Comparison of ENCODE assay signal across 1 cellular context in genomic region chr2:241641631-241642030, GRCh38.
TF ChIP-seq lines count a peak whose summit lies in the region.

No MANE protein-coding gene starts in this region.

TF ChIP-seq in HepG2, 621 proteins besides CTCF, POLR2A, EP300 and RAD21 (continued from another document and continues in another):
- no peak for TF ChIP-seq STAT6 (CRISPR knock-in tag; IDR thresholded peaks at IDR 0.05; ENCODE audit: borderline replicate concordance)
- TF ChIP-seq ZFP36 (IDR thresholded peaks at IDR 0.05; ENCODE audit: borderline replicate concordance, low read depth, low read length, partially characterized antibody) = no peak
- no peak for TF ChIP-seq ZNF597 (CRISPR knock-in tag; IDR thresholded peaks at IDR 0.05)
- TF ChIP-seq FOSL2 (CRISPR knock-in tag; IDR thresholded peaks at IDR 0.05) = peak; percentile 31; the same call in 1 of the 2 replicates
- TF ChIP-seq ZNF331 (CRISPR knock-in tag; IDR thresholded peaks at IDR 0.05) = no peak
- TF ChIP-seq GABPA (IDR thresholded peaks at IDR 0.05; ENCODE audit: low read depth, low read length) = no peak
- TF ChIP-seq GABPA (CRISPR knock-in tag; IDR thresholded peaks at IDR 0.05; ENCODE audit: low read depth) = no peak
- TF ChIP-seq ZZZ3 (CRISPR knock-in tag; IDR thresholded peaks at IDR 0.05; ENCODE audit: borderline replicate concordance) = no peak
- TF ChIP-seq ZMAT3 (CRISPR knock-in tag; conservative IDR thresholded peaks at IDR 0.05) = no peak
- no peak for TF ChIP-seq SP2 (CRISPR knock-in tag; IDR thresholded peaks at IDR 0.05)
- TF ChIP-seq CBFB (CRISPR knock-in tag; IDR thresholded peaks at IDR 0.05) = no peak
- TF ChIP-seq MAF1 (CRISPR knock-in tag; IDR thresholded peaks at IDR 0.05; ENCODE audit: borderline replicate concordance) = no peak
- TF ChIP-seq ATAD3A (CRISPR knock-in tag; IDR thresholded peaks at IDR 0.05) = no peak
- no peak for TF ChIP-seq SOX13 (IDR thresholded peaks at IDR 0.05)
- no peak for TF ChIP-seq SOX13 (CRISPR knock-in tag; conservative IDR thresholded peaks at IDR 0.05 in 1 of 2, IDR thresholded peaks at IDR 0.05 in 1 of 2)
- TF ChIP-seq ZNF678 (CRISPR knock-in tag; IDR thresholded peaks at IDR 0.05) = no peak
- TF ChIP-seq ELF1 (CRISPR knock-in tag; IDR thresholded peaks at IDR 0.05) = no peak
- TF ChIP-seq MAFK (conservative IDR thresholded peaks at IDR 0.05 in 1 of 2, IDR thresholded peaks at IDR 0.05 in 1 of 2; ENCODE audit: low read length in 2 of 2) = no peak
- no peak for TF ChIP-seq ATF1 (CRISPR knock-in tag; IDR thresholded peaks at IDR 0.05)
- TF ChIP-seq ZBTB10 (CRISPR knock-in tag; IDR thresholded peaks at IDR 0.05; ENCODE audit: borderline replicate concordance) = no peak
- TF ChIP-seq E2F1 (CRISPR knock-in tag; IDR thresholded peaks at IDR 0.05) = no peak
- peak; percentile 19; the same call in 1 of the 2 replicates for TF ChIP-seq MED1 (CRISPR knock-in tag; IDR thresholded peaks at IDR 0.05)
- TF ChIP-seq TP53 (CRISPR knock-in tag; conservative IDR thresholded peaks at IDR 0.05) = no peak
- TF ChIP-seq ZNF547 (CRISPR knock-in tag; IDR thresholded peaks at IDR 0.05) = 0 out of 2 replicates have a peak, but pooled peaks have one; percentile 40
- no peak for TF ChIP-seq ZNF367 (CRISPR knock-in tag; IDR thresholded peaks at IDR 0.05; ENCODE audit: borderline replicate concordance)
- TF ChIP-seq NR2F1 (CRISPR knock-in tag; IDR thresholded peaks at IDR 0.05) = 0 out of 4 replicates have a peak, but pooled peaks of 1 of the 2 experiments have one; percentile 53
- TF ChIP-seq, protein P1, sequence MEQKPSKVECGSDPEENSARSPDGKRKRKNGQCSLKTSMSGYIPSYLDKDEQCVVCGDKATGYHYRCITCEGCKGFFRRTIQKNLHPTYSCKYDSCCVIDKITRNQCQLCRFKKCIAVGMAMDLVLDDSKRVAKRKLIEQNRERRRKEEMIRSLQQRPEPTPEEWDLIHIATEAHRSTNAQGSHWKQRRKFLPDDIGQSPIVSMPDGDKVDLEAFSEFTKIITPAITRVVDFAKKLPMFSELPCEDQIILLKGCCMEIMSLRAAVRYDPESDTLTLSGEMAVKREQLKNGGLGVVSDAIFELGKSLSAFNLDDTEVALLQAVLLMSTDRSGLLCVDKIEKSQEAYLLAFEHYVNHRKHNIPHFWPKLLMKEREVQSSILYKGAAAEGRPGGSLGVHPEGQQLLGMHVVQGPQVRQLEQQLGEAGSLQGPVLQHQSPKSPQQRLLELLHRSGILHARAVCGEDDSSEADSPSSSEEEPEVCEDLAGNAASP (CRISPR knock-in tag; IDR thresholded peaks at IDR 0.05; ENCODE audit: borderline replicate concordance) = no peak
- TF ChIP-seq, protein P2, sequence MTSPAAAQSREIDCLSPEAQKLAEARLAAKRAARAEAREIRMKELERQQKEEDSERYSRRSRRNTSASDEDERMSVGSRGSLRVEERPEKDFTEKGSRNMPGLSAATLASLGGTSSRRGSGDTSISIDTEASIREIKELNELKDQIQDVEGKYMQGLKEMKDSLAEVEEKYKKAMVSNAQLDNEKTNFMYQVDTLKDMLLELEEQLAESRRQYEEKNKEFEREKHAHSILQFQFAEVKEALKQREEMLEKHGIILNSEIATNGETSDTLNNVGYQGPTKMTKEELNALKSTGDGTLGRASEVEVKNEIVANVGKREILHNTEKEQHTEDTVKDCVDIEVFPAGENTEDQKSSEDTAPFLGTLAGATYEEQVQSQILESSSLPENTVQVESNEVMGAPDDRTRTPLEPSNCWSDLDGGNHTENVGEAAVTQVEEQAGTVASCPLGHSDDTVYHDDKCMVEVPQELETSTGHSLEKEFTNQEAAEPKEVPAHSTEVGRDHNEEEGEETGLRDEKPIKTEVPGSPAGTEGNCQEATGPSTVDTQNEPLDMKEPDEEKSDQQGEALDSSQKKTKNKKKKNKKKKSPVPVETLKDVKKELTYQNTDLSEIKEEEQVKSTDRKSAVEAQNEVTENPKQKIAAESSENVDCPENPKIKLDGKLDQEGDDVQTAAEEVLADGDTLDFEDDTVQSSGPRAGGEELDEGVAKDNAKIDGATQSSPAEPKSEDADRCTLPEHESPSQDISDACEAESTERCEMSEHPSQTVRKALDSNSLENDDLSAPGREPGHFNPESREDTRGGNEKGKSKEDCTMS (CRISPR knock-in tag; conservative IDR thresholded peaks at IDR 0.05) = no peak
- no peak for TF ChIP-seq ZNF543 (CRISPR knock-in tag; IDR thresholded peaks at IDR 0.05)
- TF ChIP-seq ZNF839 (CRISPR knock-in tag; IDR thresholded peaks at IDR 0.05; ENCODE audit: borderline replicate concordance) = no peak
- TF ChIP-seq POGZ (CRISPR knock-in tag; IDR thresholded peaks at IDR 0.05) = no peak
- TF ChIP-seq IRX3 (CRISPR knock-in tag; IDR thresholded peaks at IDR 0.05; ENCODE audit: borderline replicate concordance, low read depth) = no peak
- TF ChIP-seq, protein P3, sequence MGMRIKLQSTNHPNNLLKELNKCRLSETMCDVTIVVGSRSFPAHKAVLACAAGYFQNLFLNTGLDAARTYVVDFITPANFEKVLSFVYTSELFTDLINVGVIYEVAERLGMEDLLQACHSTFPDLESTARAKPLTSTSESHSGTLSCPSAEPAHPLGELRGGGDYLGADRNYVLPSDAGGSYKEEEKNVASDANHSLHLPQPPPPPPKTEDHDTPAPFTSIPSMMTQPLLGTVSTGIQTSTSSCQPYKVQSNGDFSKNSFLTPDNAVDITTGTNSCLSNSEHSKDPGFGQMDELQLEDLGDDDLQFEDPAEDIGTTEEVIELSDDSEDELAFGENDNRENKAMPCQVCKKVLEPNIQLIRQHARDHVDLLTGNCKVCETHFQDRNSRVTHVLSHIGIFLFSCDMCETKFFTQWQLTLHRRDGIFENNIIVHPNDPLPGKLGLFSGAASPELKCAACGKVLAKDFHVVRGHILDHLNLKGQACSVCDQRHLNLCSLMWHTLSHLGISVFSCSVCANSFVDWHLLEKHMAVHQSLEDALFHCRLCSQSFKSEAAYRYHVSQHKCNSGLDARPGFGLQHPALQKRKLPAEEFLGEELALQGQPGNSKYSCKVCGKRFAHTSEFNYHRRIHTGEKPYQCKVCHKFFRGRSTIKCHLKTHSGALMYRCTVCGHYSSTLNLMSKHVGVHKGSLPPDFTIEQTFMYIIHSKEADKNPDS (CRISPR knock-in tag; IDR thresholded peaks at IDR 0.05) = 0 out of 2 replicates have a peak, but pooled peaks have one; percentile 29
- TF ChIP-seq ATRX (CRISPR knock-in tag; IDR thresholded peaks at IDR 0.05; ENCODE audit: borderline replicate concordance) = no peak
- no peak for TF ChIP-seq MATR3 (CRISPR knock-in tag; IDR thresholded peaks at IDR 0.05)
- no peak for TF ChIP-seq ZNF232 (CRISPR knock-in tag; IDR thresholded peaks at IDR 0.05; ENCODE audit: borderline replicate concordance)
- no peak; the same call in 1 of the 2 replicates for TF ChIP-seq ZBTB38 (CRISPR knock-in tag; IDR thresholded peaks at IDR 0.05)
- no peak for TF ChIP-seq CCAR2 (optimal IDR thresholded peaks at IDR 0.05; ENCODE audit: low read depth, low read length)
- no peak for TF ChIP-seq ZBTB4 (CRISPR knock-in tag; IDR thresholded peaks at IDR 0.05; ENCODE audit: borderline replicate concordance)
- no peak for TF ChIP-seq REL (CRISPR knock-in tag; conservative IDR thresholded peaks at IDR 0.05)
- no peak for TF ChIP-seq AFF4 (CRISPR knock-in tag; IDR thresholded peaks at IDR 0.05)
- TF ChIP-seq ZNF101 (CRISPR knock-in tag; IDR thresholded peaks at IDR 0.05; ENCODE audit: borderline replicate concordance, low read depth) = no peak
